Comparison of ENCODE assay signal across 14 cellular contexts in genomic region chr17:49573510-49574282, GRCh38. TPM values are rescaled to one million over a fixed set of nuclear protein-coding genes. Genes with fewer than 3 reads are reported as not detected.
A peak's percentile ranks its signal among the peaks of the same experiment; 100 is the strongest.
DNase-seq lines count a peak whose midpoint lies in the region; ATAC-seq, FAIRE-seq and TF ChIP-seq lines count a peak whose summit lies in the region.
"Had no signal": no experiment of that assay in that cellular context is flagged by ENCODE, and none has a peak within 500 bp of the region (broad histone marks: within the 10 kb centered on the region; RNA-seq: fewer than 3 reads in every experiment).

No MANE protein-coding gene starts in this region.

- TF ChIP-seq CTCF in left ventricle myocardium inferior (IDR thresholded peaks at IDR 0.05; ENCODE audit: borderline replicate concordance) (no peak), ascending aorta (IDR thresholded peaks at IDR 0.05) (no peak), upper lobe of right lung (IDR thresholded peaks at IDR 0.05) (no peak)

- no peak for ATAC-seq in Right ventricle myocardium superior (ENCODE audit: poor library complexity)
- no peak for ATAC-seq in upper lobe of right lung
- ATAC-seq in HG03095 (IDR thresholded peaks at IDR 0.05; ENCODE audit: unreplicated experiment) = no peak
- ATAC-seq in HG03039 (IDR thresholded peaks at IDR 0.05; ENCODE audit: unreplicated experiment) = no peak
- ATAC-seq: stimulated activated naive CD8-positive, alpha-beta T cell treated with anti-CD3 and anti-CD28 coated beads, Interleukin-15, Interleukin-2, amounts not matched to agents 100 U/mL and 50 U/mL, for 24 hours had no signal

- H3K4me3 ChIP-seq in left ventricle myocardium inferior = no peak overlapping the region
- peak overlapping the region in 1 of 2 donors; percentile 89 for H3K4me3 ChIP-seq in ascending aorta
- no peak overlapping the region for H3K4me3 ChIP-seq in muscle layer of colon (ENCODE audit: low read depth in 1 of 2, low read length in 2 of 2)
- no peak overlapping the region for H3K4me3 ChIP-seq in upper lobe of right lung

- intact Hi-C loops in left ventricle myocardium inferior (cut with micrococcal nuclease) (loop anchor here (2.0 kb wide), 1 partner anchor 121 kb away; no protein-coding TSS in a partner anchor), Right ventricle myocardium superior (cut with DNase I) (loop anchor here (10.0 kb wide), 1 partner anchor 281 kb away; no protein-coding TSS in a partner anchor), ascending aorta (cut with DNase I) (loop anchor here (5.0 kb wide), 1 partner anchor 264 kb away; no protein-coding TSS in a partner anchor), upper lobe of right lung (cut with DNase I) (loop anchor here (5.0 to 10.0 kb wide), 2 partner anchors 124 to 271 kb away; partner anchors contain the start of gene TAC4)

- DNase-seq in left ventricle myocardium inferior (no peak), Right ventricle myocardium superior (no peak), ascending aorta (ENCODE audit: low spot score in 2 of 2) (peak in 1 of 2 donors; percentile 71), upper lobe of right lung (peak; percentile 59), H54 (ENCODE audit: insufficient read length, low spot score) (no peak)
- DNase-seq: activated CD4-positive, alpha-beta T cell treated with anti-CD3 and anti-CD28 coated beads for 4 hours; activated naive CD4-positive, alpha-beta T cell treated with anti-CD3 and anti-CD28 coated beads, Interleukin-2, amount 50 U/mL, for 16 hours; small intestine; stimulated activated naive CD8-positive, alpha-beta T cell treated with anti-CD3 and anti-CD28 coated beads, Interleukin-15, Interleukin-2, amounts not matched to agents 100 U/mL and 50 U/mL, for 24 hours had no signal

- H3K9ac ChIP-seq in muscle layer of colon (ENCODE audit: low read length) = no peak overlapping the region

- peak overlapping the region; percentile 75 for H3K27ac ChIP-seq in left ventricle myocardium inferior (replicated peaks)
- H3K27ac ChIP-seq in ascending aorta = peak overlapping the region; percentile 93 to 95
- H3K27ac ChIP-seq in muscle layer of colon (ENCODE audit: low read depth, low read length) = peak overlapping the region; percentile 85
- H3K27ac ChIP-seq in upper lobe of right lung = no peak overlapping the region

- H3K27me3 ChIP-seq in left ventricle myocardium inferior (ENCODE audit: low read depth) = no peaks in the 10 kb centered on the region
- no peaks in the 10 kb centered on the region for H3K27me3 ChIP-seq in ascending aorta
- H3K27me3 ChIP-seq in muscle layer of colon (ENCODE audit: control insufficient read depth in 1 of 2, insufficient read depth in 2 of 2, low read length in 2 of 2) = peaks cover 0 to 8% of the 10 kb centered on the region in 2 donors
- H3K27me3 ChIP-seq in upper lobe of right lung = peaks cover 7% of the 10 kb centered on the region

- no peak for FAIRE-seq in H54 (lab: Jason Lieb, UNC)
- FAIRE-seq: bronchial epithelial cell, GM12891, small intestine had no signal

- H3K9me3 ChIP-seq in left ventricle myocardium inferior (replicated peaks) = no peaks in the 10 kb centered on the region
- H3K9me3 ChIP-seq in ascending aorta = no peaks in the 10 kb centered on the region
- no peaks in the 10 kb centered on the region for H3K9me3 ChIP-seq in muscle layer of colon (ENCODE audit: low read length)
- no peaks in the 10 kb centered on the region for H3K9me3 ChIP-seq in upper lobe of right lung

- no peak for TF ChIP-seq POLR2A in H54 (IDR thresholded peaks at IDR 0.05; ENCODE audit: low read depth, low read length)

- H3K4me1 ChIP-seq in left ventricle myocardium inferior (peaks cover 58% of the 10 kb centered on the region), ascending aorta (peaks cover 18 to 39% of the 10 kb centered on the region in 2 donors), muscle layer of colon (ENCODE audit: insufficient read depth, low read length) (peaks cover 32% of the 10 kb centered on the region), upper lobe of right lung (peaks cover 32% of the 10 kb centered on the region)

- no peaks in the 10 kb centered on the region for H3K36me3 ChIP-seq in left ventricle myocardium inferior
- peaks cover 0 to under 1% of the 10 kb centered on the region in 2 donors for H3K36me3 ChIP-seq in ascending aorta
- no peaks in the 10 kb centered on the region for H3K36me3 ChIP-seq in muscle layer of colon (ENCODE audit: insufficient read depth, low read length)
- H3K36me3 ChIP-seq in upper lobe of right lung = no peaks in the 10 kb centered on the region

RNA-seq across cellular contexts. Expression of gene NXPH3, which starts 2.0 kb away (rescaled TPM):
- 4.0 TPM for total RNA-seq in left ventricle myocardium inferior
- total RNA-seq in Right ventricle myocardium superior = 3.7 TPM
- 30.3 TPM for total RNA-seq in ascending aorta
- total RNA-seq in upper lobe of right lung = 6.3 TPM
- total RNA-seq: bronchial epithelial cell had no signal
